Comparison of ENCODE assay signal across 8 cellular contexts in the genomic region with DNA sequence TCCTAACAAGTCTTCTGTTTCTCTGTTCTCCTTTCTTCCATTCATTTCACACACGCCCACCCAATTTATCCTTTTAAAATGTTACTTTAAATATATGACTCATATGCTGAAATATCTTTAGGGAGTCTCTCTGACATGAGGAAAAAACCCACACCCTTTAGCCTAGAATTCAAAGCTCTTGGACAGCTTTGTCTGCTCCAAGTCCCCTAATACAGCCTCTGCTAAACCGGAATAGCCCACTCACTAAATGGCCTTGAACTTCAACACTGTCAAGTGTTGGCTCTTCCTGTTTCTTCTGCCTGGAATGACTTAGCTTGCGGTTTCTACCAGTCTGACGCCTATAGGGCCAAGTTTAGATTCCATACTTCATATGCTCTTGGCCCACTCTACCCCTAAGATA. TPM values are rescaled to one million over a fixed set of nuclear protein-coding genes. Genes with fewer than 3 reads are reported as not detected.
DNase-seq lines count a peak whose midpoint lies in the region; ATAC-seq and TF ChIP-seq lines count a peak whose summit lies in the region.

No MANE protein-coding gene starts in this region.

- intact Hi-C loops in Calu3 (cut with micrococcal nuclease; ENCODE audit: unreplicated experiment), result loop anchor here (5.0 kb wide), 3 partner anchors 201 to 1806 kb away; a partner anchor contains a TSS

- H3K4me3 Mint-ChIP-seq in Calu3 (ENCODE audit: low read depth, unreplicated experiment), result peak overlapping the region; percentile 2
- peak overlapping the region in 2 of 4 donors; percentile 88 to 89 for H3K4me3 Mint-ChIP-seq in IgD-negative memory B cell
- H3K4me3 Mint-ChIP-seq in glutamatergic neuron (ENCODE audit: unreplicated experiment), result no peak overlapping the region

- H3K36me3 Mint-ChIP-seq in Calu3 (ENCODE audit: insufficient read depth, unreplicated experiment) (no peaks in the 10 kb centered on the region), IgD-negative memory B cell (peaks cover 3% of the 10 kb centered on the region), glutamatergic neuron (ENCODE audit: unreplicated experiment) (no peaks in the 10 kb centered on the region)

- no TSS peak for BruUV-seq in Calu3 (replicated peaks; lab: Mats Ljungman, UMichigan)

- H3K27ac Mint-ChIP-seq in Calu3 (ENCODE audit: unreplicated experiment) (peak overlapping the region; percentile 11), IgD-negative memory B cell (peak overlapping the region in 2 of 3 donors; percentile 17 to 77), glutamatergic neuron (ENCODE audit: unreplicated experiment) (no peak overlapping the region)

- DNase-seq in Calu3, result no peak
- DNase-seq in astrocyte of the hippocampus (ENCODE audit: low read depth, low spot score), result peak; percentile 28
- DNase-seq in glutamatergic neuron, result no peak
- DNase-seq in DMS53 (lab: John Stamatoyannopoulos, UW), result no peak
- DNase-seq in middle frontal gyrus (ENCODE audit: extremely low spot score, low spot score), result no peak
- DNase-seq in D341Med (ENCODE audit: low spot score), result no peak

- H3K4me1 Mint-ChIP-seq in Calu3 (ENCODE audit: low read depth, unreplicated experiment) (peaks cover 33% of the 10 kb centered on the region), IgD-negative memory B cell (peaks cover 24 to 59% (median 45%) of the 10 kb centered on the region in 3 donors), glutamatergic neuron (ENCODE audit: low read depth, unreplicated experiment) (no peaks in the 10 kb centered on the region)

- ATAC-seq in GM21723 (IDR thresholded peaks at IDR 0.05; ENCODE audit: unreplicated experiment), result peak; percentile 37

- CTCF ChIA-PET in Calu3 (lab: Charles Lee), result interaction anchor here (0.5 to 1.0 kb wide), 2 partner anchors 78 to 458 kb away, joined by 3 read pairs; no protein-coding TSS in a partner anchor

- H3K9me3 Mint-ChIP-seq in Calu3 (ENCODE audit: low read depth, unreplicated experiment) (no peaks in the 10 kb centered on the region), IgD-negative memory B cell (no peaks in the 10 kb centered on the region), glutamatergic neuron (ENCODE audit: unreplicated experiment) (no peaks in the 10 kb centered on the region)

- TF ChIP-seq CTCF in Calu3 (IDR thresholded peaks at IDR 0.05; ENCODE audit: unreplicated experiment) (no peak), glutamatergic neuron (IDR thresholded peaks at IDR 0.05; ENCODE audit: partially characterized antibody, unreplicated experiment) (no peak)

- H3K27me3 Mint-ChIP-seq in Calu3 (ENCODE audit: unreplicated experiment), result no peaks in the 10 kb centered on the region
- H3K27me3 Mint-ChIP-seq in IgD-negative memory B cell, result peaks cover 3% of the 10 kb centered on the region
- no peaks in the 10 kb centered on the region for H3K27me3 Mint-ChIP-seq in glutamatergic neuron (ENCODE audit: unreplicated experiment)

RNA-seq across cellular contexts. Expression of a gene that starts 3.3 kb away (rescaled TPM):
- total RNA-seq in Calu3 (2022) (0.27 TPM in 1 of 2 replicates, not detected in the other), glutamatergic neuron (ENCODE audit: unreplicated experiment) (not detected)
- 84.7 TPM for polyA plus RNA-seq in IgD-negative memory B cell

RNA-seq across cellular contexts. Expression of a gene that starts 56.5 kb away (rescaled TPM):
- total RNA-seq in Calu3 (2022) (0.24 and 0.56 TPM in 2 replicates), glutamatergic neuron (ENCODE audit: unreplicated experiment) (not detected)
- polyA plus RNA-seq in IgD-negative memory B cell, result 6.7 TPM
